ENCODE assay signal across 12 cellular contexts in the genomic region with DNA sequence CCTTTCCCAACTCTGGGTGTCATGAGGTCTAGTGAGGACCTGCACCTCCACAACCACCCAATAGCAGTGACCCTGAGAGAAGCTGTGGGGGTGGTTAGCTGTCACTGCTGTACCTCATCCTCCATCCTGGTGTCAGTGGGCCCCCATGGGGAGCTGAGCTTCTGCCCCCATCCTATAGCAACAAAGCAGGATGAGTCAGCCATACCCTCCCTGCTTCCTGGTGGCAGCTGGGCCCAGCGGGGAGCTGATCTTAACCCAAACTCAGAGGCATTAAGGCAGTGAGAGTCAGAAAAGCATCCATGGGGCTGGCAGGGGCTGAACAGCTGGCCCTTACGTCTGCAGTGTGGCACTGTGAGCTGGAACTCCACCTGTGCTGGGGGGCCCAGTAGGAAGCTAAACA.
"Had no signal": no experiment of that assay in that cellular context is flagged by ENCODE, and none has a peak within 500 bp of the region (broad histone marks: within the 10 kb centered on the region; RNA-seq: fewer than 3 reads in every experiment).

No MANE protein-coding gene starts in this region.

- H3K27ac ChIP-seq: adrenal gland, hepatocyte, neutrophil, parathyroid adenoma, thoracic aorta had no signal

- H3K4me3 Mint-ChIP-seq: activated B cell treated with CpG ODN at 0.5 μM for 24 hours; activated naive CD4-positive, alpha-beta T cell treated with anti-CD3 and anti-CD28 coated beads for 36 hours; naive B cell had no signal

- ATAC-seq: esophagus mucosa had no signal

- H3K9me3 Mint-ChIP-seq: activated B cell treated with CpG ODN at 0.5 μM for 24 hours; activated T-helper 2 cell treated with anti-CD3 and anti-CD28 coated beads, Interferon-gamma antibody, Interleukin-2, Interleukin-4, amounts not matched to agents 10 μg/mL and 5 μg/mL and 100 μg/mL, durations not matched to agents 14 hours and 24 hours and 36 hours had no signal

- H3K27me3 ChIP-seq: hepatocyte had no signal

- H3K4me2 ChIP-seq: hepatocyte had no signal

- H3K4me3 ChIP-seq: adrenal gland, hepatocyte, thoracic aorta had no signal

- H3K4me1 Mint-ChIP-seq: activated B cell treated with CpG ODN at 0.5 μM for 24 hours, naive B cell had no signal

- H3K4me1 ChIP-seq: adrenal gland, parathyroid adenoma had no signal

- H3K27ac Mint-ChIP-seq: activated B cell treated with CpG ODN at 0.5 μM for 24 hours; activated naive CD4-positive, alpha-beta T cell treated with anti-CD3 and anti-CD28 coated beads for 36 hours; activated T-helper 2 cell treated with anti-CD3 and anti-CD28 coated beads, Interferon-gamma antibody, Interleukin-2, Interleukin-4, amounts not matched to agents 10 μg/mL and 5 μg/mL and 100 μg/mL, durations not matched to agents 14 hours and 24 hours and 36 hours had no signal

- H3K9ac ChIP-seq: parathyroid adenoma had no signal

- H3K9me3 ChIP-seq: adrenal gland, neutrophil, thoracic aorta had no signal

- DNase-seq: activated B cell treated with CpG ODN at 0.5 μM for 24 hours; activated CD4-positive, alpha-beta T cell treated with anti-CD3 and anti-CD28 coated beads for 48 hours; activated naive CD4-positive, alpha-beta T cell treated with anti-CD3 and anti-CD28 coated beads for 36 hours; naive B cell; stimulated activated CD4-positive, alpha-beta T cell treated with anti-CD3 and anti-CD28 coated beads, Interleukin-1b, Interleukin-23, amount 100 ng/mL, for 48 hours had no signal

- H2AFZ ChIP-seq: hepatocyte, parathyroid adenoma had no signal

- H3K79me2 ChIP-seq: hepatocyte, parathyroid adenoma had no signal

- H3K36me3 ChIP-seq: adrenal gland, neutrophil, thoracic aorta had no signal
